ENCODE assay signal across 9 cellular contexts in the genomic region with DNA sequence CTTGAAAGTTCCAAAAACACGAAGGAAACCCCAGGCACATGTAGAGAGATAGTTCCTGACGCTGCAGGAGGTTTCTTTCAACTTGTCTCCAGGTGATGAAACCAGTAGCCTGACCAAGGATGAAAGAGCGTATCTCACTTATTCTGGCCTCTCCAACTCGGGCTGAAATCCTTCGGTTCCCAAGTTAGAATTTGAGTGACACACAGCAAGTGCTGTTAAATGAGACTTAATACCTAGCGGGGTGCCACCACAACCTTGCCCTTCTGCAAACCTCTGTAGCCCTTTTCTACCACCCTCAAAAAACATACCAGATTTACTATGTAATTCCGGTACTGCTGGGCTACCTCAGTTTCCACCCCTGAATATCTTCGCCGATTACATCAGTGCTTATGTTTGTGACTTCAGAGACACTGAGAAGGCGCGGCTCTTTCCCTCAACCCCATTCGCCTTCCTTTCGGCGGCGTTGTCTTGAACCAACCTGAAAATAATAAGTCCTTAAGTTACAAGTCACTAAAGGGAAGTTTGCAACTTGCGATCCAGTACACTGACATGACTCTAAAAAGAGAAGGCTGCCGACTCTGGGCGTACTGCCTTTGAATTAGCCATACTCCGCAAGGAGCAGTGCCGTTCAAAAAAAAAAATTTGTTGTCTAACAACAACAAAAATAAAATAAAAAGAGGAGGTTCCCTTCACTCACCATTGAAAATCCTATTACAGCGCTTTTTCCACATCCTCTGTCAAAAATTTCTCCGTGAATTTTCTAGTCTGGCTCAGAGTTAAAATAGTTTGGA.
DNase-seq lines count a peak whose midpoint lies in the region; ATAC-seq, FAIRE-seq and TF ChIP-seq lines count a peak whose summit lies in the region.
"Had no signal": no experiment of that assay in that cellular context is flagged by ENCODE, and none has a peak within 500 bp of the region (broad histone marks: within the 10 kb centered on the region; RNA-seq: fewer than 3 reads in every experiment).

No MANE protein-coding gene starts in this region.

- FAIRE-seq in GM19239 (lab: Jason Lieb, UNC) = peak; percentile 72

- H3K36me3 Mint-ChIP-seq in T-helper 17 cell (ENCODE audit: low read depth) = no peaks in the 10 kb centered on the region

- peak overlapping the region; percentile 39 for H3K4me3 Mint-ChIP-seq in T-helper 17 cell

- peaks cover 78% of the 10 kb centered on the region for H3K27me3 Mint-ChIP-seq in T-helper 17 cell

- peaks cover 8% of the 10 kb centered on the region for H3K9me3 ChIP-seq in T-helper 17 cell (ENCODE audit: control insufficient read depth, low read length, poor library complexity, severe bottlenecking)

- H3K27ac Mint-ChIP-seq in T-helper 17 cell = peak overlapping the region; percentile 87

- H3K4me3 ChIP-seq in fibroblast of villous mesenchyme (ENCODE audit: low read depth, low read length) = peak overlapping the region; percentile 30

- no peak for TF ChIP-seq CTCF in 22Rv1 (IDR thresholded peaks at IDR 0.05)
- TF ChIP-seq CTCF in fibroblast of villous mesenchyme (IDR thresholded peaks at IDR 0.05; ENCODE audit: insufficient read depth, low read depth, low read length) = no peak

- DNase-seq in GM19239 (ENCODE audit: insufficient read length, low spot score) (no peak), T-helper 17 cell (no peak), fibroblast of villous mesenchyme (ENCODE audit: low read depth) (no peak), NCI-H1417 (lab: John Stamatoyannopoulos, UW) (no peak), DMS114 treated with DMSO at 0.1 percent for 48 hours (lab: John Stamatoyannopoulos, UW; ENCODE audit: unreplicated experiment) (no peak), Ammon's horn (ENCODE audit: low spot score) (no peak)

- ATAC-seq in T-helper 17 cell (no peak), HG03159 (IDR thresholded peaks at IDR 0.05; ENCODE audit: unreplicated experiment) (no peak)

- H3K27ac ChIP-seq in 22Rv1 = peak overlapping the region; percentile 93
- H3K27ac ChIP-seq: VCaP had no signal

- H3K4me1 Mint-ChIP-seq in T-helper 17 cell = peaks cover 5% of the 10 kb centered on the region
